In genomic region chr1:234476172-234476571, GRCh38 we compare ENCODE assay signal across 1 cellular context.
TF ChIP-seq lines count a peak whose summit lies in the region.

No MANE protein-coding gene starts in this region.

TF ChIP-seq in WTC11, 78 proteins besides CTCF, POLR2A, EP300 and RAD21 (continued from another document):
- TF ChIP-seq HMGXB4 (CRISPR knock-in tag; IDR thresholded peaks at IDR 0.05), result no peak
- TF ChIP-seq, protein P1, sequence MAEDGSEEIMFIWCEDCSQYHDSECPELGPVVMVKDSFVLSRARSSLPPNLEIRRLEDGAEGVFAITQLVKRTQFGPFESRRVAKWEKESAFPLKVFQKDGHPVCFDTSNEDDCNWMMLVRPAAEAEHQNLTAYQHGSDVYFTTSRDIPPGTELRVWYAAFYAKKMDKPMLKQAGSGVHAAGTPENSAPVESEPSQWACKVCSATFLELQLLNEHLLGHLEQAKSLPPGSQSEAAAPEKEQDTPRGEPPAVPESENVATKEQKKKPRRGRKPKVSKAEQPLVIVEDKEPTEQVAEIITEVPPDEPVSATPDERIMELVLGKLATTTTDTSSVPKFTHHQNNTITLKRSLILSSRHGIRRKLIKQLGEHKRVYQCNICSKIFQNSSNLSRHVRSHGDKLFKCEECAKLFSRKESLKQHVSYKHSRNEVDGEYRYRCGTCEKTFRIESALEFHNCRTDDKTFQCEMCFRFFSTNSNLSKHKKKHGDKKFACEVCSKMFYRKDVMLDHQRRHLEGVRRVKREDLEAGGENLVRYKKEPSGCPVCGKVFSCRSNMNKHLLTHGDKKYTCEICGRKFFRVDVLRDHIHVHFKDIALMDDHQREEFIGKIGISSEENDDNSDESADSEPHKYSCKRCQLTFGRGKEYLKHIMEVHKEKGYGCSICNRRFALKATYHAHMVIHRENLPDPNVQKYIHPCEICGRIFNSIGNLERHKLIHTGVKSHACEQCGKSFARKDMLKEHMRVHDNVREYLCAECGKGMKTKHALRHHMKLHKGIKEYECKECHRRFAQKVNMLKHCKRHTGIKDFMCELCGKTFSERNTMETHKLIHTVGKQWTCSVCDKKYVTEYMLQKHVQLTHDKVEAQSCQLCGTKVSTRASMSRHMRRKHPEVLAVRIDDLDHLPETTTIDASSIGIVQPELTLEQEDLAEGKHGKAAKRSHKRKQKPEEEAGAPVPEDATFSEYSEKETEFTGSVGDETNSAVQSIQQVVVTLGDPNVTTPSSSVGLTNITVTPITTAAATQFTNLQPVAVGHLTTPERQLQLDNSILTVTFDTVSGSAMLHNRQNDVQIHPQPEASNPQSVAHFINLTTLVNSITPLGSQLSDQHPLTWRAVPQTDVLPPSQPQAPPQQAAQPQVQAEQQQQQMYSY (CRISPR knock-in tag; IDR thresholded peaks at IDR 0.05), result no peak
- no peak for TF ChIP-seq SP1 (CRISPR knock-in tag; conservative IDR thresholded peaks at IDR 0.05)
- no peak for TF ChIP-seq IRF2 (CRISPR knock-in tag; IDR thresholded peaks at IDR 0.05; ENCODE audit: borderline replicate concordance, low read depth)
- no peak for TF ChIP-seq ZNF121 (CRISPR knock-in tag; IDR thresholded peaks at IDR 0.05)
